Comparison of ENCODE assay signal across 1 cellular context in genomic region chr16:85738878-85739715, GRCh38.
TF ChIP-seq lines count a peak whose summit lies in the region.

No MANE protein-coding gene starts in this region.

TF ChIP-seq in SK-N-SH treated with all-trans-retinoic acid at 6 μM for 48 hours, 23 proteins besides CTCF, POLR2A, EP300 and RAD21 (continued from another document):
- TF ChIP-seq, protein P1, sequence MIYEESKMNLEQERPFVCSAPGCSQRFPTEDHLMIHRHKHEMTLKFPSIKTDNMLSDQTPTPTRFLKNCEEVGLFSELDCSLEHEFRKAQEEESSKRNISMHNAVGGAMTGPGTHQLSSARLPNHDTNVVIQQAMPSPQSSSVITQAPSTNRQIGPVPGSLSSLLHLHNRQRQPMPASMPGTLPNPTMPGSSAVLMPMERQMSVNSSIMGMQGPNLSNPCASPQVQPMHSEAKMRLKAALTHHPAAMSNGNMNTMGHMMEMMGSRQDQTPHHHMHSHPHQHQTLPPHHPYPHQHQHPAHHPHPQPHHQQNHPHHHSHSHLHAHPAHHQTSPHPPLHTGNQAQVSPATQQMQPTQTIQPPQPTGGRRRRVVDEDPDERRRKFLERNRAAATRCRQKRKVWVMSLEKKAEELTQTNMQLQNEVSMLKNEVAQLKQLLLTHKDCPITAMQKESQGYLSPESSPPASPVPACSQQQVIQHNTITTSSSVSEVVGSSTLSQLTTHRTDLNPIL (CRISPR knock-in tag; IDR thresholded peaks at IDR 0.05; ENCODE audit: low read depth), result no peak
